In genomic region chr22:32964411-32965057, GRCh38 we compare ENCODE assay signal across 26 cellular contexts.
DNase-seq lines count a peak whose midpoint lies in the region; ATAC-seq and TF ChIP-seq lines count a peak whose summit lies in the region.
"Had no signal": no experiment of that assay in that cellular context is flagged by ENCODE, and none has a peak within 500 bp of the region (broad histone marks: within the 10 kb centered on the region; RNA-seq: fewer than 3 reads in every experiment).

No MANE protein-coding gene starts in this region.

- H2AFZ ChIP-seq in mammary epithelial cell (ENCODE audit: low read depth, low read length), result no peak overlapping the region

- no peaks in the 10 kb centered on the region for H3K79me2 ChIP-seq in mammary epithelial cell (ENCODE audit: insufficient read depth, low read length)

- 77% methylated on average over 3 of the region's 3 CpGs for WGBS in mammary epithelial cell (ENCODE audit: low coverage, missing lambda C conversion rate)

- dilution Hi-C loops in mammary epithelial cell (cut with HindIII; ENCODE audit: low sequenced_read_pairs), result loop anchor here (25.0 kb wide), 1 partner anchor 452 kb away; no protein-coding TSS in a partner anchor

- H3K4me1 ChIP-seq in right atrium auricular region (peaks cover 0 to 15% of the 10 kb centered on the region in 2 donors), mammary epithelial cell (ENCODE audit: insufficient read depth, low read length) (peaks cover 26% of the 10 kb centered on the region)
- H3K4me1 ChIP-seq: BLaER1 treated with 17β-estradiol and CSF1 and Interleukin-3, amounts not matched to agents 10 nM and 100 nM had no signal

- BruUV-seq in mammary epithelial cell (replicated peaks; lab: Mats Ljungman, UMichigan), result no TSS peak

- peak; percentile 47 for ATAC-seq in Right ventricle myocardium superior (ENCODE audit: poor library complexity)
- ATAC-seq in GM21619 (IDR thresholded peaks at IDR 0.05; ENCODE audit: unreplicated experiment), result no peak
- ATAC-seq: HCT116 had no signal

- no peak overlapping the region for H3K9ac ChIP-seq in mammary epithelial cell (ENCODE audit: insufficient read depth, low read length)
- H3K9ac ChIP-seq: BLaER1 treated with 17β-estradiol and CSF1 and Interleukin-3, amounts not matched to agents 10 nM and 100 nM; KMS-11; SK-N-SH had no signal

- H3K27ac ChIP-seq in right atrium auricular region (no peak overlapping the region), mammary epithelial cell (ENCODE audit: insufficient read depth, low read depth, low read length) (no peak overlapping the region), dorsolateral prefrontal cortex (no peak overlapping the region)
- H3K27ac ChIP-seq: BLaER1 treated with 17β-estradiol and CSF1 and Interleukin-3, amounts not matched to agents 10 nM and 100 nM; KMS-11 had no signal

- DNase-seq in Right ventricle myocardium superior, result no peak
- no peak for DNase-seq in right atrium auricular region (ENCODE audit: low spot score)
- DNase-seq in mammary epithelial cell, result peak; percentile 74
- DNase-seq in foreskin melanocyte, result peak; percentile 58
- no peak for DNase-seq in posterior cingulate gyrus
- DNase-seq in dorsolateral prefrontal cortex, result no peak
- DNase-seq: 8988T; Caco-2; CD4-positive, alpha-beta memory T cell; DMS 273 treated with DMSO at 0.1 percent for 48 hours; DMS79 treated with DMSO at 0.1 percent for 48 hours; GOT3; IMR-90; MV-4-11; NCI-H1105 treated with DMSO at 0.1 percent for 48 hours; NCI-H2029 treated with DMSO at 0.1 percent for 48 hours; NCI-H2171; NCI-H345; NCI-H524; NCI-H774; SHP77 treated with DMSO at 0.1 percent for 48 hours; SK-N-SH had no signal

- H3K36me3 ChIP-seq in right atrium auricular region (no peaks in the 10 kb centered on the region), mammary epithelial cell (ENCODE audit: insufficient read depth, low read length) (no peaks in the 10 kb centered on the region)
- H3K36me3 ChIP-seq: BLaER1 treated with 17β-estradiol and CSF1 and Interleukin-3, amounts not matched to agents 10 nM and 100 nM had no signal

- peak overlapping the region; percentile 13 for H3K4me2 ChIP-seq in mammary epithelial cell (ENCODE audit: insufficient read depth, low read depth, low read length)
- H3K4me2 ChIP-seq: KMS-11, SK-N-SH had no signal

- H3K27me3 ChIP-seq in right atrium auricular region, result no peaks in the 10 kb centered on the region
- no peaks in the 10 kb centered on the region for H3K27me3 ChIP-seq in mammary epithelial cell (ENCODE audit: insufficient read depth, low read length)
- H3K27me3 ChIP-seq in dorsolateral prefrontal cortex, result no peaks in the 10 kb centered on the region
- H3K27me3 ChIP-seq: BLaER1 treated with 17β-estradiol and CSF1 and Interleukin-3, amounts not matched to agents 10 nM and 100 nM had no signal

- intact Hi-C loops in Right ventricle myocardium superior (cut with DNase I), result no loop called here
- intact Hi-C loops in mammary epithelial cell (cut with micrococcal nuclease), result no loop called here
- intact Hi-C loops in posterior cingulate gyrus (cut with DNase I), result no loop called here
- intact Hi-C loops in dorsolateral prefrontal cortex (cut with DNase I), result no loop called here

- H3K9me3 ChIP-seq in right atrium auricular region, result no peaks in the 10 kb centered on the region
- H3K9me3 ChIP-seq in mammary epithelial cell (replicated peaks; ENCODE audit: insufficient read depth, low read length), result no peaks in the 10 kb centered on the region
- H3K9me3 ChIP-seq: BLaER1 treated with 17β-estradiol and CSF1 and Interleukin-3, amounts not matched to agents 10 nM and 100 nM; Caco-2; SK-N-SH had no signal

- CTCF ChIA-PET in mammary epithelial cell (lab: Charles Lee; ENCODE audit: low non-redundant PET), result no interaction called here

- H3K4me3 ChIP-seq in right atrium auricular region (no peak overlapping the region), mammary epithelial cell (replicated peaks in 1 of 3; ENCODE audit: insufficient read depth in 1 of 3, low read depth in 2 of 3, low read length in 3 of 3) (no peak overlapping the region), dorsolateral prefrontal cortex (no peak overlapping the region)
- H3K4me3 ChIP-seq: BLaER1 treated with 17β-estradiol and CSF1 and Interleukin-3, amounts not matched to agents 10 nM and 100 nM had no signal

- H4K20me1 ChIP-seq in mammary epithelial cell (ENCODE audit: insufficient read depth, low read length), result no peaks in the 10 kb centered on the region
- H4K20me1 ChIP-seq: BLaER1 treated with 17β-estradiol and CSF1 and Interleukin-3, amounts not matched to agents 10 nM and 100 nM had no signal

- TF ChIP-seq CTCF in right atrium auricular region (IDR thresholded peaks at IDR 0.05) (no peak), mammary epithelial cell (conservative IDR thresholded peaks at IDR 0.05 in 1 of 2, IDR thresholded peaks at IDR 0.05 in 1 of 2; ENCODE audit: extremely low read depth in 1 of 2, insufficient read depth in 1 of 2, low read depth in 1 of 2, low read length in 2 of 2) (no peak), dorsolateral prefrontal cortex (IDR thresholded peaks at IDR 0.05 in 54 of 56, conservative IDR thresholded peaks at IDR 0.05 in 2 of 56; ENCODE audit: low read depth in 1 of 56, partially characterized antibody in 56 of 56) (no peak)

- in situ Hi-C loops in mammary epithelial cell (cut with MboI; ENCODE audit: low sequenced_read_pairs in 2 of 2), result no loop called here

Comparison
In these comparisons a context has a peak if more than half of its experiments do, and no peak if none do; other contexts are left out.
1. DNase-seq: peak in mammary epithelial cell (single experiment) and foreskin melanocyte (single experiment); none in Right ventricle myocardium superior (single experiment), right atrium auricular region (single experiment), posterior cingulate gyrus (0 of 10) and dorsolateral prefrontal cortex (0 of 10).